Comparison of ENCODE assay signal across 8 cellular contexts in the genomic region with DNA sequence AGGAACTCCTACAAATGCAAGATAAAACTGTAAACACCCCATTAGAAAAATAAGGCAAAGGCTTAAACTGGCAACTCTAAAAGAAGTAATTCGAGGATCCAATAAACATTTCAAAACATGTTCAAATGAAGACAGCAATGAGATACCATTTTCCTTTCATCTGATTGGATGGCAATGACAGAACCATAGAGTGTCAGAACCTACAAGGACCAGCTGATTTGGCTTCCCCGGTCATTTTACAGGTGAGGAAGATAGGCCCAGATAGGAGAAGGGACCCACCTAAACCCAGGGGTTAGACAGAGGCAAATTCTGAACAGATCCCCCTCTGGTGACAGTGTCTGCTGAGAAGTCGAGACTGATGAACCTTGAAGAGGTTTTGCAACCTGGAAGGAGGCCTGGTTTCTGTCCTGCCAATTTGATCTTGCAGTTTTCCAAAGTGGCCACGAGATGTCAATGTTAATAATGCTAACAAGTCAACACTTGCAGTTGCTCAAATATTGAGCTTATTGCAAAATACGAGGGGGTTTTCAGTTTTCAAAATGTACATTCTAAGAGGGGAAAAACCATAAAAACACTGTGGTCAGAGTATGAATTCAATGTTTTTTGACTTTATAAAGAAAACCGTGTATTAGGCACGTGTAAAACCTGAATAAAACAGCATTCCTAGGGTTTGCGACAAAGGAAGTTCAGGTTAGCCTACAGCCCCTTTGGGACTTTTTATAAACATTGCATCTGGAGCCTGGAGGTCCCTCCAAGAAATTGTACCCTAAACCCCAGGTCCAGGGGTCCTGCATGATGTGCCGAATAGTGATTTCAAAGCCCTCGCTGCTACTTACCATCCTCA. TPM values are rescaled to one million over a fixed set of nuclear protein-coding genes. Genes with fewer than 3 reads are reported as not detected.
DNase-seq lines count a peak whose midpoint lies in the region; ATAC-seq, FAIRE-seq and TF ChIP-seq lines count a peak whose summit lies in the region.

No MANE protein-coding gene starts in this region.

- DNase-seq in BE2C (no peak), GM18507 (ENCODE audit: extremely low spot score, insufficient read length, low read depth) (no peak), NCI-H69 (lab: John Stamatoyannopoulos, UW) (peak; percentile 32), breast epithelium (ENCODE audit: low spot score in 2 of 2) (peak in 1 of 2 donors; percentile 56), left kidney (ENCODE audit: low read depth, low spot score) (peak; percentile 46), upper lobe of left lung (peak in 1 of 2 donors; percentile 42), NCI-H2107 (lab: John Stamatoyannopoulos, UW) (no peak)

- H3K4me1 ChIP-seq in BE2C (no peaks in the 10 kb centered on the region), breast epithelium (peaks cover 0 to 4% of the 10 kb centered on the region in 2 donors), upper lobe of left lung (peaks cover 11 to 25% (median 19%) of the 10 kb centered on the region in 4 donors)

- TF ChIP-seq CTCF in BE2C (IDR thresholded peaks at IDR 0.05; ENCODE audit: low read depth, low read length) (peak; percentile 52), breast epithelium (IDR thresholded peaks at IDR 0.05) (peak in 2 of 3 donors; percentile 58 to 67), upper lobe of left lung (IDR thresholded peaks at IDR 0.05) (peak; percentile 39 to 67 (median 56))

- TF ChIP-seq POLR2A in breast epithelium (IDR thresholded peaks at IDR 0.05) (no peak), upper lobe of left lung (IDR thresholded peaks at IDR 0.05) (no peak)

- H3K36me3 ChIP-seq in BE2C, result no peaks in the 10 kb centered on the region
- H3K36me3 ChIP-seq in breast epithelium, result no peaks in the 10 kb centered on the region
- H3K36me3 ChIP-seq in upper lobe of left lung, result no peaks in the 10 kb centered on the region

- H3K27ac ChIP-seq in breast epithelium, result peak overlapping the region in 1 of 2 donors; percentile 9
- peak overlapping the region in 2 of 4 donors; percentile 37 to 42 for H3K27ac ChIP-seq in upper lobe of left lung

- H3K4me3 ChIP-seq in BE2C (ENCODE audit: low read depth, low read length) (no peak overlapping the region), breast epithelium (no peak overlapping the region), upper lobe of left lung (no peak overlapping the region)

- ATAC-seq in upper lobe of left lung (ENCODE audit: low FRiP score in 2 of 2), result peak in 1 of 2 donors; percentile 72
- no peak for ATAC-seq in HG03520 (IDR thresholded peaks at IDR 0.05; ENCODE audit: unreplicated experiment)

- FAIRE-seq in GM18507 (lab: Jason Lieb, UNC), result peak; percentile 70

- TF ChIP-seq EP300 in upper lobe of left lung (IDR thresholded peaks at IDR 0.05), result peak in 1 of 4 donors; percentile 27

- intact Hi-C loops in breast epithelium (cut with DNase I; ENCODE audit: low total_unique reads), result loop anchor here (2.0 kb wide), 1 partner anchor 71 kb away; no protein-coding TSS in a partner anchor

- 51 to 56% methylated on average over 10 of the region's 10 CpGs for WGBS in upper lobe of left lung, 2 donors

- no peaks in the 10 kb centered on the region for H3K27me3 ChIP-seq in BE2C
- no peaks in the 10 kb centered on the region for H3K27me3 ChIP-seq in breast epithelium
- H3K27me3 ChIP-seq in upper lobe of left lung, result no peaks in the 10 kb centered on the region

- no peaks in the 10 kb centered on the region for H3K9me3 ChIP-seq in BE2C
- no peaks in the 10 kb centered on the region for H3K9me3 ChIP-seq in breast epithelium
- no peaks in the 10 kb centered on the region for H3K9me3 ChIP-seq in upper lobe of left lung

RNA-seq across cellular contexts. Expression of a gene that starts 21.5 kb away (rescaled TPM):
- not detected for polyA plus RNA-seq in BE2C (2012; ENCODE audit: insufficient read depth, insufficient read length, low read depth)
- total RNA-seq in breast epithelium, result 1 to 10 TPM in 1 of 3 donors, under 1 TPM in 1, not detected in 1; 0.66 to 1.0 TPM
- total RNA-seq in upper lobe of left lung, result 1 to 10 TPM; 1.2 to 9.0 (median 2.6) TPM

RNA-seq across cellular contexts. Expression of a gene that starts 41.1 kb away (rescaled TPM):
- polyA plus RNA-seq in BE2C (2012; ENCODE audit: insufficient read depth, insufficient read length, low read depth), result 1.9 TPM
- 10 to 100 TPM; 11.1 to 40.5 (median 20.3) TPM for total RNA-seq in breast epithelium
- total RNA-seq in upper lobe of left lung, result 100 to 1,000 TPM in 1 of 6 donors, 10 to 100 TPM in 5; 18.9 to 102 (median 31.8) TPM

Comparison
In these comparisons a context has a peak if more than half of its experiments do, and no peak if none do; other contexts are left out.
1. DNase-seq: peak in NCI-H69 (single experiment) and left kidney (single experiment); none in BE2C (single experiment), GM18507 (single experiment) and NCI-H2107 (single experiment).
2. Peak in every context shown above with its lines, with median percentiles within 50 percentile points of each other: CTCF ChIP-seq.